15 cellular contexts compared by ENCODE assay signal in genomic region chr5:133533541-133533940, GRCh38.
A peak's percentile ranks its signal among the peaks of the same experiment; 100 is the strongest.
DNase-seq lines count a peak whose midpoint lies in the region; ATAC-seq and TF ChIP-seq lines count a peak whose summit lies in the region.
"Had no signal": no experiment of that assay in that cellular context is flagged by ENCODE, and none has a peak within 500 bp of the region (broad histone marks: within the 10 kb centered on the region; RNA-seq: fewer than 3 reads in every experiment).

No MANE protein-coding gene starts in this region.

- H3K4me1 ChIP-seq in HEK293 (ENCODE audit: control insufficient read depth, insufficient read depth, low read length) (no peaks in the 10 kb centered on the region; the same call in 1 of the 2 replicates), esophagus muscularis mucosa (no peaks in the 10 kb centered on the region)
- H3K4me1 ChIP-seq: BLaER1, HAP-1 had no signal

- no peaks in the 10 kb centered on the region for H3K36me3 ChIP-seq in HEK293 (ENCODE audit: control insufficient read depth in 2 of 2, insufficient read depth in 1 of 2, low read length in 2 of 2)
- no peaks in the 10 kb centered on the region for H3K36me3 ChIP-seq in WERI-Rb-1
- no peaks in the 10 kb centered on the region for H3K36me3 ChIP-seq in esophagus muscularis mucosa
- H3K36me3 ChIP-seq: BLaER1, HAP-1 had no signal

- H3K4me3 ChIP-seq in HEK293 (ENCODE audit: low read depth, low read length) (no peak overlapping the region), WERI-Rb-1 (ENCODE audit: low read depth, low read length) (no peak overlapping the region), esophagus muscularis mucosa (no peak overlapping the region)
- H3K4me3 ChIP-seq: BLaER1, HAP-1 had no signal

- no peak for DNase-seq in WERI-Rb-1
- peak; percentile 83 for DNase-seq in esophagus muscularis mucosa (ENCODE audit: extremely low spot score)
- no peak for DNase-seq in activated T-cell treated with anti-CD3 and anti-CD28 coated beads, Interleukin-2, amount 50 U/mL, for 1 hour
- no peak for DNase-seq in amniotic stem cell (lab: John Stamatoyannopoulos, UW)
- DNase-seq: CD4-positive, CD25-positive, alpha-beta regulatory T cell; CD8-positive, alpha-beta T cell; DMS 273 treated with DMSO at 0.1 percent for 48 hours; DMS79; GF-D8; GOT3 had no signal

- ATAC-seq in GM21526 (IDR thresholded peaks at IDR 0.05; ENCODE audit: low FRiP score, unreplicated experiment): no peak
- ATAC-seq: CD8-positive, alpha-beta T cell had no signal

- no peak for TF ChIP-seq CTCF in HEK293 (tag by site-specific recombination; IDR thresholded peaks at IDR 0.05)
- no peak for TF ChIP-seq CTCF in WERI-Rb-1 (IDR thresholded peaks at IDR 0.05; ENCODE audit: low read depth, low read length)
- TF ChIP-seq CTCF in esophagus muscularis mucosa (IDR thresholded peaks at IDR 0.05): no peak

- 92% methylated on average over 4 of the region's 4 CpGs for WGBS in esophagus muscularis mucosa

- POLR2A ChIA-PET in HEK293 (lab: Yijun Ruan, JAX): no interaction called here

- H3K9me3 ChIP-seq in HEK293 (ENCODE audit: control insufficient read depth, insufficient read depth, low read depth, low read length) (no peaks in the 10 kb centered on the region), WERI-Rb-1 (ENCODE audit: severe bottlenecking) (no peaks in the 10 kb centered on the region), esophagus muscularis mucosa (no peaks in the 10 kb centered on the region)
- H3K9me3 ChIP-seq: BLaER1, HAP-1 had no signal

- intact Hi-C loops in esophagus muscularis mucosa (cut with DNase I): no loop called here

- no peak for TF ChIP-seq POLR2A in esophagus muscularis mucosa (IDR thresholded peaks at IDR 0.05; ENCODE audit: low read depth)

- CTCF ChIA-PET in HEK293 (lab: Yijun Ruan, JAX): interaction anchor here (1.6 kb wide), 1 partner anchor 20 kb away, joined by 4 read pairs; no protein-coding TSS in a partner anchor

- H3K27ac ChIP-seq in HEK293 (ENCODE audit: extremely low read depth, low read depth, low read length) (no peak overlapping the region), WERI-Rb-1 (peak overlapping the region; percentile 5; the same call in 1 of the 2 replicates), esophagus muscularis mucosa (replicated peaks in 1 of 4) (no peak overlapping the region)
- H3K27ac ChIP-seq: BLaER1, C4-2B had no signal

- TF ChIP-seq EP300 in esophagus muscularis mucosa (IDR thresholded peaks at IDR 0.05): no peak

- H3K27me3 ChIP-seq in WERI-Rb-1 (ENCODE audit: insufficient read depth, low read depth, severe bottlenecking) (no peaks in the 10 kb centered on the region), esophagus muscularis mucosa (no peaks in the 10 kb centered on the region)
- H3K27me3 ChIP-seq: BLaER1 had no signal

TF ChIP-seq in HEK293, 187 proteins besides CTCF, POLR2A, EP300 and RAD21:
- TF ChIP-seq ZNF311 (tag by site-specific recombination; IDR thresholded peaks at IDR 0.05; ENCODE audit: borderline replicate concordance) (no peak), ZFHX2 (tag by site-specific recombination; conservative IDR thresholded peaks at IDR 0.05) (peak; percentile 59), OVOL3 (tag by site-specific recombination; IDR thresholded peaks at IDR 0.05) (no peak), ZNF341 (tag by site-specific recombination; IDR thresholded peaks at IDR 0.05; ENCODE audit: low read depth) (no peak)
